Comparison of ENCODE assay signal across 20 cellular contexts in genomic region chr4:186953601-186954260, GRCh38.
DNase-seq lines count a peak whose midpoint lies in the region; ATAC-seq and TF ChIP-seq lines count a peak whose summit lies in the region.
"Had no signal": no experiment of that assay in that cellular context is flagged by ENCODE, and none has a peak within 500 bp of the region (broad histone marks: within the 10 kb centered on the region; RNA-seq: fewer than 3 reads in every experiment).

No MANE protein-coding gene starts in this region.

- H3K4me2 ChIP-seq in osteoblast (ENCODE audit: insufficient read depth, low read length) = peak overlapping the region; percentile 6
- H3K4me2 ChIP-seq: A549 had no signal

- H3K79me2 ChIP-seq in ACC112 (ENCODE audit: control insufficient read depth, insufficient read depth, low read length, unreplicated experiment) = no peaks in the 10 kb centered on the region
- H3K79me2 ChIP-seq in osteoblast (ENCODE audit: insufficient read depth, low read length) = no peaks in the 10 kb centered on the region

- no peak overlapping the region for H3K4me3 Mint-ChIP-seq in endothelial cell (ENCODE audit: unreplicated experiment)
- H3K4me3 Mint-ChIP-seq: CD4-positive, CD25-positive, alpha-beta regulatory T cell; central memory CD8-positive, alpha-beta T cell had no signal

- H3K9me3 ChIP-seq in osteoblast (ENCODE audit: low read depth, low read length) = no peaks in the 10 kb centered on the region
- H3K9me3 ChIP-seq: A549, adrenal gland, ovary, transverse colon had no signal

- H3K27ac ChIP-seq in ACC112 (ENCODE audit: low read depth, low read length) (no peak overlapping the region), osteoblast (ENCODE audit: low read depth, low read length) (no peak overlapping the region)
- H3K27ac ChIP-seq: A549, adrenal gland, ovary, transverse colon had no signal

- no peaks in the 10 kb centered on the region for H4K20me1 ChIP-seq in osteoblast (ENCODE audit: insufficient read depth, low read length)

- H3K4me1 ChIP-seq in ACC112 (ENCODE audit: control insufficient read depth, insufficient read depth, low read length, unreplicated experiment) (peaks cover 7% of the 10 kb centered on the region), osteoblast (ENCODE audit: insufficient read depth, low read length) (peaks cover 11% of the 10 kb centered on the region)
- H3K4me1 ChIP-seq: A549, adrenal gland, transverse colon had no signal

- H2AFZ ChIP-seq in ACC112 (ENCODE audit: low read length, unreplicated experiment) (peak overlapping the region; percentile 32), osteoblast (ENCODE audit: low read length) (peak overlapping the region; percentile 86)

- H3K36me3 ChIP-seq in ACC112 (ENCODE audit: insufficient read depth, low read length) = no peaks in the 10 kb centered on the region
- no peaks in the 10 kb centered on the region for H3K36me3 ChIP-seq in osteoblast (ENCODE audit: insufficient read depth, low read length)
- H3K36me3 ChIP-seq: adrenal gland, ovary, transverse colon had no signal

- H3K27me3 ChIP-seq in ACC112 (ENCODE audit: insufficient read depth, low read length) = no peaks in the 10 kb centered on the region
- H3K27me3 ChIP-seq in osteoblast (ENCODE audit: insufficient read depth, low read length) = no peaks in the 10 kb centered on the region
- H3K27me3 ChIP-seq: adrenal gland, ovary, transverse colon had no signal

- H3K4me3 ChIP-seq in ACC112 (ENCODE audit: low read depth, low read length) = no peak overlapping the region
- no peak overlapping the region for H3K4me3 ChIP-seq in fibroblast of mammary gland (ENCODE audit: control insufficient read depth, low read depth, low read length)
- no peak overlapping the region for H3K4me3 ChIP-seq in osteoblast (ENCODE audit: insufficient read depth, low read length)
- H3K4me3 ChIP-seq: A549, adrenal gland, ovary, transverse colon had no signal

- H3K27me3 Mint-ChIP-seq in endothelial cell (ENCODE audit: unreplicated experiment) = peaks cover 1% of the 10 kb centered on the region
- H3K27me3 Mint-ChIP-seq: CD4-positive, CD25-positive, alpha-beta regulatory T cell; central memory CD8-positive, alpha-beta T cell had no signal

- H3K4me1 Mint-ChIP-seq in endothelial cell (ENCODE audit: unreplicated experiment) = peaks cover 4% of the 10 kb centered on the region
- H3K4me1 Mint-ChIP-seq: CD4-positive, CD25-positive, alpha-beta regulatory T cell; central memory CD8-positive, alpha-beta T cell had no signal

- H3K9me3 Mint-ChIP-seq in endothelial cell (ENCODE audit: unreplicated experiment) = no peaks in the 10 kb centered on the region

- no peaks in the 10 kb centered on the region for H3K36me3 Mint-ChIP-seq in endothelial cell (ENCODE audit: low read depth, unreplicated experiment)
- H3K36me3 Mint-ChIP-seq: CD4-positive, CD25-positive, alpha-beta regulatory T cell had no signal

- TF ChIP-seq CTCF in fibroblast of mammary gland (conservative IDR thresholded peaks at IDR 0.05; ENCODE audit: control insufficient read depth, insufficient read depth, low read depth, low read length) (no peak), osteoblast (IDR thresholded peaks at IDR 0.05; ENCODE audit: extremely low read depth, low read depth, low read length) (no peak), endothelial cell (IDR thresholded peaks at IDR 0.05; ENCODE audit: unreplicated experiment) (no peak)

- no peak for ATAC-seq in HG02588 (IDR thresholded peaks at IDR 0.05; ENCODE audit: unreplicated experiment)
- ATAC-seq: A549 had no signal

- no peak overlapping the region for H3K27ac Mint-ChIP-seq in endothelial cell (ENCODE audit: unreplicated experiment)
- H3K27ac Mint-ChIP-seq: activated T-helper 2 cell treated with anti-CD3 and anti-CD28 coated beads, Interferon-gamma antibody, Interleukin-2, Interleukin-4, amounts not matched to agents 10 μg/mL and 5 μg/mL and 100 μg/mL, durations not matched to agents 14 hours and 24 hours and 36 hours had no signal

- peak; percentile 68 for DNase-seq in LHCN-M2 (ENCODE audit: low read depth)
- peak; percentile 58 for DNase-seq in fibroblast of mammary gland (ENCODE audit: low read depth)
- peak; percentile 80 for DNase-seq in osteoblast (ENCODE audit: insufficient read length, low spot score, missing footprints)
- no peak for DNase-seq in endothelial cell (ENCODE audit: low spot score)
- no peak for DNase-seq in kidney glomerular epithelial cell (lab: John Stamatoyannopoulos, UW)
- no peak for DNase-seq in MV-4-11 (lab: John Stamatoyannopoulos, UW)
- DNase-seq: activated CD4-positive, CD25-positive, alpha-beta regulatory T cell treated with anti-CD3 and anti-CD28 coated beads, Interleukin-2, amount 50 U/mL, for 72 hours; adrenal gland; CD4-positive, CD25-positive, alpha-beta regulatory T cell; effector memory CD4-positive, alpha-beta T cell; NCI-H1694; NCI-H226; ovary; T-helper 9 cell; transverse colon had no signal

Comparison
In these comparisons a context has a peak if more than half of its experiments do, and no peak if none do; other contexts are left out.
1. DNase-seq: peak in LHCN-M2 (single experiment), fibroblast of mammary gland (single experiment) and osteoblast (single experiment); none in endothelial cell (single experiment), kidney glomerular epithelial cell (single experiment) and MV-4-11 (single experiment).